ENCODE assay signal across 18 cellular contexts in genomic region chr5:178630475-178630930, GRCh38. TPM values are rescaled to one million over a fixed set of nuclear protein-coding genes. Genes with fewer than 3 reads are reported as not detected.
DNase-seq lines count a peak whose midpoint lies in the region; ATAC-seq and TF ChIP-seq lines count a peak whose summit lies in the region.
"Had no signal": no experiment of that assay in that cellular context is flagged by ENCODE, and none has a peak within 500 bp of the region (broad histone marks: within the 10 kb centered on the region; RNA-seq: fewer than 3 reads in every experiment).

No MANE protein-coding gene starts in this region.

- CTCF ChIA-PET in PC-9 (lab: Charles Lee) = interaction anchor here (0.5 kb wide), 1 partner anchor 1075 kb away, joined by 3 read pairs; no protein-coding TSS in a partner anchor

- H3K36me3 ChIP-seq in PC-9 (ENCODE audit: low read depth) = no peaks in the 10 kb centered on the region
- H3K36me3 ChIP-seq: BE2C had no signal

- H3K27me3 ChIP-seq in PC-9 (ENCODE audit: insufficient read depth, low read depth) = no peaks in the 10 kb centered on the region
- H3K27me3 ChIP-seq: BE2C had no signal

- intact Hi-C loops in PC-9 (cut with micrococcal nuclease; ENCODE audit: unreplicated experiment) = loop anchor here (1.0 kb wide), 1 partner anchor 12 kb away; no protein-coding TSS in a partner anchor

- H3K9me2 ChIP-seq in PC-9 (ENCODE audit: insufficient read depth) = no peaks in the 10 kb centered on the region

- H3K4me2 ChIP-seq in PC-9 = peak overlapping the region; percentile 44

- H3K9me3 ChIP-seq in PC-9 (ENCODE audit: insufficient read depth, low read depth) = peaks cover 9% of the 10 kb centered on the region
- H3K9me3 ChIP-seq: BE2C had no signal

- peak overlapping the region; percentile 54 for H3K27ac ChIP-seq in PC-9
- H3K27ac ChIP-seq: VCaP had no signal

- no peak overlapping the region for H3K4me3 ChIP-seq in PC-9

- peaks cover 11% of the 10 kb centered on the region for H3K79me2 ChIP-seq in PC-9 (ENCODE audit: low read depth)

- no TSS peak for BruUV-seq in PC-9 (replicated peaks; lab: Mats Ljungman, UMichigan)

- H4K20me1 ChIP-seq in PC-9 (ENCODE audit: insufficient read depth) = no peaks in the 10 kb centered on the region

- no peak for TF ChIP-seq CTCF in PC-9 (conservative IDR thresholded peaks at IDR 0.05)

- peaks cover 36% of the 10 kb centered on the region for H3K4me1 ChIP-seq in PC-9 (replicated peaks; ENCODE audit: insufficient read depth)
- H3K4me1 ChIP-seq: BE2C had no signal

- H2AFZ ChIP-seq in PC-9 = no peak overlapping the region

- POLR2A ChIA-PET in PC-9 (lab: Charles Lee; ENCODE audit: unreplicated experiment) = interaction anchor here (0.6 kb wide), 1 partner anchor 8 kb away, joined by 8 read pairs; no protein-coding TSS in a partner anchor

- peak; percentile 17 for ATAC-seq in esophagus mucosa
- no peak for ATAC-seq in HG02798 (IDR thresholded peaks at IDR 0.05; ENCODE audit: poor library complexity, unreplicated experiment)
- no peak for ATAC-seq in GM18520 (IDR thresholded peaks at IDR 0.05; ENCODE audit: unreplicated experiment)
- ATAC-seq: activated T-helper 17 cell treated with anti-CD3 and anti-CD28 coated beads, Interleukin-2, amount 50 U/mL, for 72 hours had no signal

- DNase-seq in EH (ENCODE audit: low read depth) (peak; percentile 24), PC-9 (peak; percentile 18 to 95), renal cortical epithelial cell (ENCODE audit: low read depth) (peak; percentile 38), NCI-H1092 (lab: John Stamatoyannopoulos, UW) (no peak), occipital lobe (lab: John Stamatoyannopoulos, UW) (no peak)
- DNase-seq: activated CD8-positive, alpha-beta memory T cell treated with anti-CD3 and anti-CD28 coated beads for 24 hours; amygdala; BE2C; mesendoderm; MM.1S; NCI-H2081; NCI-H510A treated with DMSO at 0.1 percent for 48 hours; stimulated activated CD4-positive, alpha-beta T cell treated with anti-CD3 and anti-CD28 coated beads, Interleukin-15, amount 100 ng/mL, for 24 hours had no signal

- peaks cover 40% of the 10 kb centered on the region for H3F3A ChIP-seq in PC-9 (ENCODE audit: insufficient read depth, low read depth)

RNA-seq across cellular contexts. Expression of gene CLK4, which starts 3.7 kb away (rescaled TPM):
- total RNA-seq in PC-9 (2021) = 25.0 and 29.7 TPM in 2 replicates
- total RNA-seq in esophagus mucosa = 10.4 TPM
- 13.7 and 32.8 TPM in 2 replicates for total RNA-seq in renal cortical epithelial cell
- total RNA-seq in occipital lobe = 72.4 TPM

RNA-seq across cellular contexts. Expression of gene COL23A1, which starts 40.3 kb away (rescaled TPM):
- total RNA-seq in PC-9 (2021) (not detected in 2 replicates), esophagus mucosa (0.32 TPM), renal cortical epithelial cell (0.40 TPM in 1 of 2 replicates, not detected in the other), occipital lobe (0.16 TPM)

Comparison
In these comparisons a context has a peak if more than half of its experiments do, and no peak if none do; other contexts are left out.
1. DNase-seq: peak in EH (single experiment), PC-9 (2 of 2) and renal cortical epithelial cell (single experiment); none in NCI-H1092 (single experiment) and occipital lobe (single experiment).